ENCODE assay signal across 17 cellular contexts in the genomic region with DNA sequence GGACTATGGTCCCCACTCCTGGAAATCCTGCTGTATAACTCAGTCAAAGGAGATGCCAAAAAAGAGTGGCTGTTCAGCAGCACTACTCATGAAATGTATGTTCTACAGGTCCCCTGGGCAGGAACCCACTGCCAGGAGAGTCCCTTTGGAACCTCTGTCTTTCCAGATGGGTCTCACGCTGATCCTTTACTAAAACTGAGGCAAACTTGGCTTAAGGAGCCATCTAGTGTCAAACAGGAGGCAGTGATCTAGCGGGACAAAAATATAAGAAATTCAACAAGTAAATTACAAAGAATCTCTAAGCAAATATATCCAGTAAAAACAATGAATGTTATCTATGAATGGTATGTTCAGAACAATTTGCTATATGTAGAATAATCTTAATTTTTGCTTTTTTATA.
DNase-seq lines count a peak whose midpoint lies in the region; ATAC-seq and TF ChIP-seq lines count a peak whose summit lies in the region.
"Had no signal": no experiment of that assay in that cellular context is flagged by ENCODE, and none has a peak within 500 bp of the region (broad histone marks: within the 10 kb centered on the region; RNA-seq: fewer than 3 reads in every experiment).

No MANE protein-coding gene starts in this region.

- H3K27ac ChIP-seq in C4-2B (no peak overlapping the region), RWPE2 (ENCODE audit: poor library complexity, severe bottlenecking) (no peak overlapping the region), tibial artery (no peak overlapping the region)
- H3K27ac ChIP-seq: BLaER1, HL-60, thyroid gland had no signal

- no peaks in the 10 kb centered on the region for H3K9me3 ChIP-seq in RWPE2 (ENCODE audit: severe bottlenecking)
- no peaks in the 10 kb centered on the region for H3K9me3 ChIP-seq in tibial artery
- H3K9me3 ChIP-seq: BLaER1, thyroid gland had no signal

- no peak for ATAC-seq in RWPE2 (ENCODE audit: low read depth)
- no peak for ATAC-seq in esophagus mucosa
- ATAC-seq in GM21723 (IDR thresholded peaks at IDR 0.05; ENCODE audit: unreplicated experiment): no peak
- ATAC-seq: naive thymus-derived CD4-positive, alpha-beta T cell had no signal

- H3K36me3 ChIP-seq in RWPE2 (ENCODE audit: low read depth) (no peaks in the 10 kb centered on the region), tibial artery (no peaks in the 10 kb centered on the region)
- H3K36me3 ChIP-seq: BLaER1, thyroid gland had no signal

- H3K4me3 ChIP-seq in RWPE2 (ENCODE audit: severe bottlenecking): no peak overlapping the region
- no peak overlapping the region for H3K4me3 ChIP-seq in tibial artery
- H3K4me3 ChIP-seq: BLaER1, thyroid gland had no signal

- H3K4me1 ChIP-seq in RWPE2 (ENCODE audit: insufficient read depth, poor library complexity, severe bottlenecking) (peaks cover 3% of the 10 kb centered on the region), tibial artery (no peaks in the 10 kb centered on the region)
- H3K4me1 ChIP-seq: BLaER1, thyroid gland had no signal

- DNase-seq in HT-29 (ENCODE audit: low spot score) (peak; percentile 4), RWPE2 (ENCODE audit: low spot score) (no peak), iPS DF 19.7 (ENCODE audit: low read depth, low spot score) (peak; percentile 33), tibial artery (no peak), glomerular visceral epithelial cell (ENCODE audit: extremely low spot score) (no peak)
- DNase-seq: activated CD4-positive, alpha-beta T cell treated with anti-CD3 and anti-CD28 coated beads for 1 hour; activated naive CD8-positive, alpha-beta T cell treated with anti-CD3 and anti-CD28 coated beads for 36 hours; central memory CD4-positive, alpha-beta T cell; MM.1S; naive thymus-derived CD4-positive, alpha-beta T cell; stimulated activated CD4-positive, alpha-beta T cell treated with anti-CD3 and anti-CD28 coated beads, Interleukin-1b, Interleukin-23, amount 100 ng/mL, for 48 hours; thyroid gland had no signal

- intact Hi-C loops in tibial artery (cut with DNase I; ENCODE audit: low total_unique reads): no loop called here

- TF ChIP-seq CTCF in C4-2B (conservative IDR thresholded peaks at IDR 0.05) (peak; percentile 24), RWPE2 (IDR thresholded peaks at IDR 0.05; ENCODE audit: poor library complexity, severe bottlenecking) (peak; percentile 15), tibial artery (IDR thresholded peaks at IDR 0.05) (no peak)

- H3K27me3 ChIP-seq in RWPE2 (ENCODE audit: insufficient read depth, poor library complexity, severe bottlenecking) (no peaks in the 10 kb centered on the region), tibial artery (no peaks in the 10 kb centered on the region)
- H3K27me3 ChIP-seq: BLaER1, thyroid gland had no signal

Comparison
In these comparisons a context has a peak if more than half of its experiments do, and no peak if none do; other contexts are left out.
1. CTCF ChIP-seq: peak in C4-2B (single experiment) and RWPE2 (single experiment); none in tibial artery (0 of 2).
2. DNase-seq: peak in HT-29 (single experiment) and iPS DF 19.7 (single experiment); none in RWPE2 (single experiment), tibial artery (0 of 2) and glomerular visceral epithelial cell (single experiment).